11 cellular contexts compared by ENCODE assay signal in genomic region chr9:114804504-114804903, GRCh38. TPM values are rescaled to one million over a fixed set of nuclear protein-coding genes. Genes with fewer than 3 reads are reported as not detected.
A peak's percentile ranks its signal among the peaks of the same experiment; 100 is the strongest.
DNase-seq lines count a peak whose midpoint lies in the region; ATAC-seq, FAIRE-seq and TF ChIP-seq lines count a peak whose summit lies in the region.
"Had no signal": no experiment of that assay in that cellular context is flagged by ENCODE, and none has a peak within 500 bp of the region (broad histone marks: within the 10 kb centered on the region; RNA-seq: fewer than 3 reads in every experiment).

No MANE protein-coding gene starts in this region.

- CTCF ChIA-PET in HepG2 (lab: Yijun Ruan, JAX; ENCODE audit: low intra/inter-chr PET ratio, low total read pairs), result no interaction called here

- H4K20me1 ChIP-seq in HepG2 (ENCODE audit: insufficient read depth, low read length), result no peaks in the 10 kb centered on the region

- H3K9me3 ChIP-seq in body of pancreas (no peaks in the 10 kb centered on the region), HepG2 (ENCODE audit: low read length) (no peaks in the 10 kb centered on the region)

- H3K27me3 Mint-ChIP-seq in activated T-cell treated with anti-CD3 and anti-CD28 coated beads, Interleukin-2, amount 50 U/mL, for 24 hours, result no peaks in the 10 kb centered on the region

- H3K4me3 Mint-ChIP-seq in activated T-cell treated with anti-CD3 and anti-CD28 coated beads, Interleukin-2, amount 50 U/mL, for 24 hours, result no peak overlapping the region

- no peak for TF ChIP-seq POLR2A in body of pancreas (IDR thresholded peaks at IDR 0.05)
- no peak for TF ChIP-seq POLR2A in HepG2 (IDR thresholded peaks at IDR 0.05; ENCODE audit: insufficient read depth in 1 of 2, low read depth in 2 of 2, low read length in 2 of 2)

- H3K4me3 ChIP-seq in body of pancreas (no peak overlapping the region), HepG2 (replicated peaks in 1 of 3; ENCODE audit: insufficient read depth in 1 of 3, low read depth in 2 of 3, low read length in 3 of 3) (no peak overlapping the region)

- H3K9me3 Mint-ChIP-seq in activated T-cell treated with anti-CD3 and anti-CD28 coated beads, Interleukin-2, amount 50 U/mL, for 24 hours, result no peaks in the 10 kb centered on the region

- no TSS peak for BruUV-seq in HepG2 (replicated peaks; lab: Mats Ljungman, UMichigan)

- peaks cover 24% of the 10 kb centered on the region for H3K4me1 Mint-ChIP-seq in activated T-cell treated with anti-CD3 and anti-CD28 coated beads, Interleukin-2, amount 50 U/mL, for 24 hours (ENCODE audit: low read depth)

- H3K9ac ChIP-seq in HepG2 (ENCODE audit: insufficient read depth, low read depth, low read length), result no peak overlapping the region

- H3K36me3 Mint-ChIP-seq in activated T-cell treated with anti-CD3 and anti-CD28 coated beads, Interleukin-2, amount 50 U/mL, for 24 hours (ENCODE audit: low read depth), result no peaks in the 10 kb centered on the region

- FAIRE-seq in HTR-8/SVneo (lab: Jason Lieb, UNC), result no peak
- peak; percentile 36 for FAIRE-seq in HepG2 (lab: Jason Lieb, UNC)

- intact Hi-C loops in body of pancreas (cut with DNase I), result no loop called here
- intact Hi-C loops in HepG2 (cut with micrococcal nuclease; ENCODE audit: unreplicated experiment), result no loop called here

- no peak for TF ChIP-seq CTCF in body of pancreas (IDR thresholded peaks at IDR 0.05)
- no peak for TF ChIP-seq CTCF in HepG2 (CRISPR knock-in tag; IDR thresholded peaks at IDR 0.05)

- H3K4me1 ChIP-seq in body of pancreas (peaks cover 28% of the 10 kb centered on the region), HepG2 (ENCODE audit: insufficient read depth, low read length) (peaks cover 40% of the 10 kb centered on the region)

- H3K4me2 ChIP-seq in HepG2 (ENCODE audit: low read depth, low read length), result peak overlapping the region; percentile 29; the same call in 1 of the 2 replicates

- POLR2A ChIA-PET in HepG2 (lab: Yijun Ruan, JAX), result no interaction called here

- no peaks in the 10 kb centered on the region for H3K27me3 ChIP-seq in body of pancreas
- no peaks in the 10 kb centered on the region for H3K27me3 ChIP-seq in HepG2 (ENCODE audit: control insufficient read depth in 1 of 2, insufficient read depth in 2 of 2, low read length in 2 of 2)

- H3K27ac ChIP-seq in body of pancreas, result peak overlapping the region in 2 of 4 donors; percentile 46 to 80
- no peak overlapping the region for H3K27ac ChIP-seq in HepG2 (ENCODE audit: extremely low read length, insufficient read depth, low read length)

- H3K79me2 ChIP-seq in HepG2 (ENCODE audit: insufficient read depth, low read length), result no peaks in the 10 kb centered on the region

- TF ChIP-seq EP300 in HepG2 (IDR thresholded peaks at IDR 0.05; ENCODE audit: low read depth in 2 of 2, low read length in 2 of 2), result no peak
- no peak for TF ChIP-seq EP300 in HepG2 (CRISPR knock-in tag; IDR thresholded peaks at IDR 0.05; ENCODE audit: borderline replicate concordance)

- ATAC-seq in body of pancreas, result no peak
- peak; percentile 30; the same call in 2 of the 3 replicates for ATAC-seq in HepG2
- no peak for ATAC-seq in HG03280 (IDR thresholded peaks at IDR 0.05; ENCODE audit: unreplicated experiment)
- ATAC-seq in GM21529 (IDR thresholded peaks at IDR 0.05; ENCODE audit: unreplicated experiment), result no peak
- no peak for ATAC-seq in HG03378 (IDR thresholded peaks at IDR 0.05; ENCODE audit: unreplicated experiment)

- DNase-seq in A172 (ENCODE audit: low spot score) (peak; percentile 91), HTR-8/SVneo (ENCODE audit: insufficient read length, low spot score) (peak; percentile 67), body of pancreas (peak; percentile 32 to 60 (median 44)), HepG2 (ENCODE audit: low spot score) (peak; percentile 50)
- no peak for DNase-seq in activated T-cell treated with anti-CD3 and anti-CD28 coated beads, Interleukin-2, amount 50 U/mL, for 24 hours
- DNase-seq: amygdala, C1 segment of cervical spinal cord, NCI-H1930 had no signal

- in situ Hi-C loops in HepG2 (cut with HindIII; ENCODE audit: extremely low pct_ligation_motif_present, low pct_unique_long_range_greater_than_20kb), result no loop called here

- H3K36me3 ChIP-seq in body of pancreas (replicated peaks in 1 of 2; ENCODE audit: insufficient read depth in 1 of 2, low read depth in 2 of 2) (no peaks in the 10 kb centered on the region), HepG2 (replicated peaks in 1 of 2; ENCODE audit: control insufficient read depth in 1 of 2, insufficient read depth in 2 of 2, low read length in 2 of 2) (no peaks in the 10 kb centered on the region)

- 47 to 48% methylated on average over 5 of the region's 5 CpGs for WGBS in body of pancreas, 2 donors
- 0% methylated on average over 5 of the region's 5 CpGs for WGBS in HepG2 (ENCODE audit: low lambda C conversion rate)

- H3K27ac Mint-ChIP-seq in activated T-cell treated with anti-CD3 and anti-CD28 coated beads, Interleukin-2, amount 50 U/mL, for 24 hours, result no peak overlapping the region

- H2AFZ ChIP-seq in HepG2 (ENCODE audit: low read length), result no peak overlapping the region

- no peak for TF ChIP-seq RAD21 in HepG2 (CRISPR knock-in tag; IDR thresholded peaks at IDR 0.05)

TF ChIP-seq in HepG2, 621 proteins besides CTCF, POLR2A, EP300 and RAD21 (continues in another document):
- TF ChIP-seq NR2F6 (IDR thresholded peaks at IDR 0.05) (peak; percentile 44), NR2F6 (CRISPR knock-in tag; IDR thresholded peaks at IDR 0.05) (0 out of 2 replicates have a peak, but pooled peaks have one; percentile 22), RARA (CRISPR knock-in tag; IDR thresholded peaks at IDR 0.05) (peak; percentile 88), CBFB (CRISPR knock-in tag; IDR thresholded peaks at IDR 0.05) (no peak), GMEB1 (CRISPR knock-in tag; IDR thresholded peaks at IDR 0.05; ENCODE audit: borderline replicate concordance) (no peak), ZNF678 (CRISPR knock-in tag; IDR thresholded peaks at IDR 0.05) (no peak)

RNA-seq across cellular contexts. Expression of gene TNFSF15, which starts 1.3 kb away (rescaled TPM):
- total RNA-seq in A172 (2014; rRNA removed; shearing (Covaris generic)), result 0.12 and 0.14 TPM in 2 replicates
- total RNA-seq in body of pancreas (under 1 TPM in 1 of 2 donors, not detected in 1; 0.26 TPM), HepG2 (2016; rRNA removed; fragmentation: Illumina TruSeq; extraction: Trizol) (0.02 TPM in 1 of 2 replicates, not detected in the other)
- not detected in 2 replicates for total RNA-seq in HepG2 (2016; cell fraction: cytosol; rRNA removed; fragmentation: Illumina TruSeq; extraction: Trizol; ENCODE audit: low read depth)
- not detected in 2 replicates for total RNA-seq in HepG2 (2016; cell fraction: insoluble cytoplasmic fraction; rRNA removed; fragmentation: Illumina TruSeq; extraction: Trizol)
- 0.03 TPM in 1 of 2 replicates, not detected in the other for total RNA-seq in HepG2 (2016; cell fraction: membrane; rRNA removed; fragmentation: Illumina TruSeq; extraction: Trizol)
- 0.09 TPM in 1 of 2 replicates, not detected in the other for total RNA-seq in HepG2 (2016; cell fraction: nucleus; rRNA removed; fragmentation: Illumina TruSeq; extraction: Trizol)
- polyA plus RNA-seq in HepG2 (2011; rRNA removed), result 0.03 and 0.12 TPM in 2 replicates
- polyA plus RNA-seq in HepG2 (2011; cell fraction: cytosol; rRNA removed), result 0.03 and 0.08 TPM in 2 replicates
- polyA plus RNA-seq in HepG2 (2011; cell fraction: nucleus; rRNA removed), result 0.03 and 0.09 TPM in 2 replicates
- 0.04 TPM in 1 of 2 replicates, not detected in the other for polyA plus RNA-seq in HepG2 (2012)
- polyA plus RNA-seq in HepG2 (2016; cell fraction: cytosol; fragmentation: Illumina TruSeq; extraction: Trizol; ENCODE audit: low read depth), result not detected in 2 replicates
- polyA plus RNA-seq in HepG2 (2016; cell fraction: insoluble cytoplasmic fraction; fragmentation: Illumina TruSeq; extraction: Trizol; ENCODE audit: low read depth), result not detected in 2 replicates
- not detected in 2 replicates for polyA plus RNA-seq in HepG2 (2016; cell fraction: membrane; fragmentation: Illumina TruSeq; extraction: Trizol; ENCODE audit: low read depth)
- not detected in 2 replicates for polyA plus RNA-seq in HepG2 (2016; cell fraction: nucleus; fragmentation: Illumina TruSeq; extraction: Trizol; ENCODE audit: insufficient read depth, low read depth)
- polyA minus RNA-seq in HepG2 (2011; rRNA and poly(A)+ RNA removed; ENCODE audit: low replicate concordance), result 0.12 TPM in 1 of 2 replicates, not detected in the other
- polyA minus RNA-seq in HepG2 (2011; cell fraction: cytosol; rRNA and poly(A)+ RNA removed), result 0.09 TPM in 1 of 2 replicates, not detected in the other
- 0.13 TPM in 1 of 2 replicates, not detected in the other for polyA minus RNA-seq in HepG2 (2011; cell fraction: nucleus; rRNA and poly(A)+ RNA removed)
